17 cellular contexts compared by ENCODE assay signal in the genomic region with DNA sequence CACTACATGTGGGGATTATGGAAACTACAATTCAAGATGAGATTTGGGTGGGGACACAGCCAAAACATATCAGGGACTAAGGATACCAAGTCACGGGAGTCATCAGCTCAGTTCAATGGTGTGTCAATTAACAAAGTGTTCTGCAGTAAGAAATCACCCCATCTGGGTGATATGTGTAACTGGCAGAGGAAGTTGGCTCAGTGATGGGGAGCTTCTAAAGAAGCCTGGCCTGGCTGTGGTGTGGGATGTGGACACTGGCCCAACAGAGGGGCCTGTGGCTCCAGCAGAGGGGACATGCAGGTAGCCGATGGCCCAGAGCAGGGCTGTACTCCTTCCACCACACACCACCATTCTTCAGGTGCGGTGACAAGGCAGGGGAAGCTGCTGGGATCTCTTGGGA.
"Had no signal": no experiment of that assay in that cellular context is flagged by ENCODE, and none has a peak within 500 bp of the region (broad histone marks: within the 10 kb centered on the region; RNA-seq: fewer than 3 reads in every experiment).

No MANE protein-coding gene starts in this region.

- DNase-seq: activated B cell treated with CpG ODN at 0.5 μM for 24 hours; activated CD4-positive, alpha-beta T cell treated with anti-CD3 and anti-CD28 coated beads, Interleukin-2, amount 10 ng/mL, durations not matched to agents 7 days and 5 days; activated naive CD4-positive, alpha-beta T cell treated with anti-CD3 and anti-CD28 coated beads for 36 hours; activated T-cell treated with anti-CD3 and anti-CD28 coated beads for 4 hours; amniotic stem cell; colonic mucosa; foreskin keratinocyte; glutamatergic neuron; hypothalamus; left ventricle myocardium inferior; nephron progenitor cell; ovary; stimulated activated naive CD8-positive, alpha-beta T cell treated with anti-CD3 and anti-CD28 coated beads, Interleukin-15, amount 100 ng/mL, for 72 hours; testis had no signal

- H3K4me1 Mint-ChIP-seq: activated T-helper 17 cell treated with anti-CD3 and anti-CD28 coated beads, Interleukin-2, amount 50 U/mL, for 72 hours had no signal

- H3K9me3 ChIP-seq: colonic mucosa, left ventricle myocardium inferior, ovary, testis had no signal

- H3K9me3 Mint-ChIP-seq: activated B cell treated with CpG ODN at 0.5 μM for 24 hours had no signal

- H3K27me3 ChIP-seq: colonic mucosa, ovary, testis had no signal

- H3K27ac ChIP-seq: colonic mucosa, foreskin keratinocyte, left ventricle myocardium inferior, ovary, testis had no signal

- ATAC-seq: activated T-helper 17 cell treated with anti-CD3 and anti-CD28 coated beads, Interleukin-2, amount 50 U/mL, for 72 hours; foreskin keratinocyte; sciatic nerve; SK-N-SH treated with all-trans-retinoic acid at 6 μM for 48 hours had no signal

- H3K4me3 Mint-ChIP-seq: activated B cell treated with CpG ODN at 0.5 μM for 24 hours; activated CD4-positive, alpha-beta T cell treated with anti-CD3 and anti-CD28 coated beads, Interleukin-2, amount 10 ng/mL, durations not matched to agents 7 days and 5 days; activated naive CD4-positive, alpha-beta T cell treated with anti-CD3 and anti-CD28 coated beads for 36 hours; activated T-helper 17 cell treated with anti-CD3 and anti-CD28 coated beads, Interleukin-2, amount 50 U/mL, for 72 hours; nephron progenitor cell had no signal

- H3K4me3 ChIP-seq: colonic mucosa, left ventricle myocardium inferior, ovary, testis had no signal

- H3K27ac Mint-ChIP-seq: activated B cell treated with CpG ODN at 0.5 μM for 24 hours; activated CD4-positive, alpha-beta T cell treated with anti-CD3 and anti-CD28 coated beads, Interleukin-2, amount 10 ng/mL, durations not matched to agents 7 days and 5 days; activated naive CD4-positive, alpha-beta T cell treated with anti-CD3 and anti-CD28 coated beads for 36 hours; activated T-helper 17 cell treated with anti-CD3 and anti-CD28 coated beads, Interleukin-2, amount 50 U/mL, for 72 hours; nephron progenitor cell had no signal

- H3K36me3 ChIP-seq: colonic mucosa, left ventricle myocardium inferior, ovary had no signal

- H3K4me1 ChIP-seq: colonic mucosa, foreskin keratinocyte had no signal
